In genomic region chr9:88801214-88801796, GRCh38 we compare ENCODE assay signal across 24 cellular contexts.
DNase-seq lines count a peak whose midpoint lies in the region; ATAC-seq, FAIRE-seq and TF ChIP-seq lines count a peak whose summit lies in the region.
"Had no signal": no experiment of that assay in that cellular context is flagged by ENCODE, and none has a peak within 500 bp of the region (broad histone marks: within the 10 kb centered on the region; RNA-seq: fewer than 3 reads in every experiment).

No MANE protein-coding gene starts in this region.

- no peak overlapping the region for H2BK5ac ChIP-seq in mesendoderm (ENCODE audit: low read length)

- H3K79me2 ChIP-seq in K562 (ENCODE audit: control insufficient read depth, insufficient read depth, low read length) (no peaks in the 10 kb centered on the region), mesendoderm (ENCODE audit: control insufficient read depth, insufficient read depth, low read length) (no peaks in the 10 kb centered on the region)

- peaks cover 0 to 8% (median 4%) of the 10 kb centered on the region in 5 donors for H3K36me3 Mint-ChIP-seq in naive thymus-derived CD4-positive, alpha-beta T cell
- H3K36me3 Mint-ChIP-seq: CD4-positive, alpha-beta memory T cell had no signal

- no peak for FAIRE-seq in K562 (lab: Jason Lieb, UNC)
- FAIRE-seq: G401.6, GM12892, HTR-8/SVneo, RCC 7860 had no signal

- no peak overlapping the region for H3K23ac ChIP-seq in mesendoderm (ENCODE audit: low read length)

- peak overlapping the region; percentile 87 for H2BK15ac ChIP-seq in mesendoderm (replicated peaks; ENCODE audit: low read depth)

- no peak overlapping the region for H4K8ac ChIP-seq in mesendoderm (ENCODE audit: low read depth, low read length)

- H2AFZ ChIP-seq in K562 (ENCODE audit: low read depth, low read length) = peak overlapping the region; percentile 45
- H2AFZ ChIP-seq: GM23338 had no signal

- TF ChIP-seq RAD21 in K562 (CRISPR knock-in tag; conservative IDR thresholded peaks at IDR 0.05 in 1 of 2, IDR thresholded peaks at IDR 0.05 in 1 of 2) = no peak

- H3K9ac ChIP-seq in K562 (ENCODE audit: insufficient read depth in 1 of 2, low read depth in 2 of 2, low read length in 2 of 2) (no peak overlapping the region), mesendoderm (ENCODE audit: low read length) (no peak overlapping the region)
- H3K9ac ChIP-seq: BLaER1 treated with 17β-estradiol and CSF1 and Interleukin-3, amounts not matched to agents 10 nM and 100 nM had no signal

- TF ChIP-seq POLR2A in K562 (conservative IDR thresholded peaks at IDR 0.05) = no peak

- H3K27ac Mint-ChIP-seq in naive thymus-derived CD4-positive, alpha-beta T cell = no peak overlapping the region
- H3K27ac Mint-ChIP-seq: CD4-positive, alpha-beta memory T cell; GM23338 had no signal

- no peak overlapping the region for H3K56ac ChIP-seq in mesendoderm (ENCODE audit: low read length)

- no peak overlapping the region for H3K27ac ChIP-seq in K562 (ENCODE audit: extremely low read depth, low read depth, low read length)
- H3K27ac ChIP-seq in mesendoderm (ENCODE audit: low read depth, low read length) = no peak overlapping the region
- H3K27ac ChIP-seq in naive thymus-derived CD4-positive, alpha-beta T cell (ENCODE audit: low read depth, low read length) = no peak overlapping the region
- H3K27ac ChIP-seq: BLaER1 treated with 17β-estradiol and CSF1 and Interleukin-3, amounts not matched to agents 10 nM and 100 nM had no signal

- no peaks in the 10 kb centered on the region for H3K79me1 ChIP-seq in mesendoderm (ENCODE audit: low read length)

- WGBS in K562 (ENCODE audit: insufficient coverage, low coverage, missing lambda C conversion rate) = 36% methylated on average over 2 of the region's 2 CpGs
- WGBS in mesendoderm (ENCODE audit: extremely low coverage, insufficient coverage, low lambda C conversion rate) = no CpG with 5 or more reads among the region's 2 CpGs

- H3K4me1 ChIP-seq in K562 (replicated peaks in 1 of 2; ENCODE audit: control insufficient read depth in 2 of 2, insufficient read depth in 2 of 2, low read length in 2 of 2) (peaks cover 3 to 31% of the 10 kb centered on the region in 2 experiments; a peak in 4 of 5 replicates), mesendoderm (ENCODE audit: control insufficient read depth, low read depth, low read length) (peaks cover 21% of the 10 kb centered on the region)
- no peaks in the 10 kb centered on the region for H3K4me1 ChIP-seq in naive thymus-derived CD4-positive, alpha-beta T cell (ENCODE audit: control insufficient read depth in 2 of 2, insufficient read depth in 2 of 2, low read length in 2 of 2)
- H3K4me1 ChIP-seq: Caco-2 had no signal

- no peaks in the 10 kb centered on the region for H3K4me1 Mint-ChIP-seq in naive thymus-derived CD4-positive, alpha-beta T cell
- H3K4me1 Mint-ChIP-seq: CD4-positive, alpha-beta memory T cell had no signal

- H3K36me3 ChIP-seq in K562 (ENCODE audit: control insufficient read depth, insufficient read depth, low read length) = no peaks in the 10 kb centered on the region
- no peaks in the 10 kb centered on the region for H3K36me3 ChIP-seq in mesendoderm (ENCODE audit: control insufficient read depth, insufficient read depth, low read length)
- H3K36me3 ChIP-seq in naive thymus-derived CD4-positive, alpha-beta T cell (ENCODE audit: control insufficient read depth in 2 of 3, insufficient read depth in 3 of 3, low read length in 3 of 3) = no peaks in the 10 kb centered on the region
- H3K36me3 ChIP-seq: BLaER1 treated with 17β-estradiol and CSF1 and Interleukin-3, amounts not matched to agents 10 nM and 100 nM had no signal

- H3K4me3 Mint-ChIP-seq in naive thymus-derived CD4-positive, alpha-beta T cell = no peak overlapping the region
- H3K4me3 Mint-ChIP-seq: CD4-positive, alpha-beta memory T cell; GM23338 had no signal

- no TSS peak for BruUV-seq in K562 (replicated peaks; lab: Mats Ljungman, UMichigan)

- intact Hi-C loops in K562 (cut with micrococcal nuclease) (no loop called here), left colon (cut with DNase I, micrococcal nuclease) (no loop called here)
- intact Hi-C loops in naive thymus-derived CD4-positive, alpha-beta T cell (cut with micrococcal nuclease) = no loop called here

- CTCF ChIA-PET in K562 (lab: Yijun Ruan, JAX; ENCODE audit: low intra/inter-chr PET ratio) = no interaction called here
- CTCF ChIA-PET in naive thymus-derived CD4-positive, alpha-beta T cell (lab: Charles Lee) = no interaction called here

- H3K27me3 ChIP-seq in K562 (ENCODE audit: control insufficient read depth in 2 of 2, insufficient read depth in 2 of 2, low read length in 2 of 2) (no peaks in the 10 kb centered on the region), mesendoderm (ENCODE audit: insufficient read depth, low read length, poor library complexity) (no peaks in the 10 kb centered on the region)
- no peaks in the 10 kb centered on the region for H3K27me3 ChIP-seq in naive thymus-derived CD4-positive, alpha-beta T cell (ENCODE audit: control insufficient read depth in 2 of 2, insufficient read depth in 2 of 2, low read length in 2 of 2)

- POLR2A ChIA-PET in K562 (lab: Yijun Ruan, JAX) = interaction anchor here (0.6 to 0.7 kb wide), 2 partner anchors 43 to 131 kb away, joined by 3 read pairs; no protein-coding TSS in a partner anchor
- POLR2A ChIA-PET in naive thymus-derived CD4-positive, alpha-beta T cell (lab: Charles Lee) = no interaction called here

- H3K9me3 ChIP-seq in K562 (replicated peaks; ENCODE audit: control insufficient read depth, insufficient read depth, low read depth, low read length) = no peaks in the 10 kb centered on the region; the same call in none of the 2 replicates
- H3K9me3 ChIP-seq in naive thymus-derived CD4-positive, alpha-beta T cell (ENCODE audit: control insufficient read depth in 2 of 3, low read length in 3 of 3) = no peaks in the 10 kb centered on the region
- H3K9me3 ChIP-seq: Caco-2 had no signal

- in situ Hi-C loops in K562 (cut with MboI) = no loop called here

- H3K4me3 ChIP-seq in LNCaP clone FGC (ENCODE audit: low read depth, low read length) (no peak overlapping the region), K562 (no peak overlapping the region), mesendoderm (ENCODE audit: low read length) (no peak overlapping the region)
- H3K4me3 ChIP-seq in naive thymus-derived CD4-positive, alpha-beta T cell (ENCODE audit: low read length) = no peak overlapping the region
- H3K4me3 ChIP-seq: BLaER1 treated with 17β-estradiol and CSF1 and Interleukin-3, amounts not matched to agents 10 nM and 100 nM; GM23338 had no signal

- H3K4ac ChIP-seq in mesendoderm (ENCODE audit: low read depth, low read length) = peak overlapping the region; percentile 94

- no peak for ATAC-seq in K562
- no peak for ATAC-seq in left colon
- ATAC-seq in naive thymus-derived CD4-positive, alpha-beta T cell = no peak
- ATAC-seq: GM23338 had no signal

- H3K4me2 ChIP-seq in K562 (ENCODE audit: insufficient read depth, low read length) (no peak overlapping the region), mesendoderm (ENCODE audit: low read length) (no peak overlapping the region)
- H3K4me2 ChIP-seq: BLaER1 treated with 17β-estradiol and CSF1 and Interleukin-3, amounts not matched to agents 10 nM and 100 nM; GM23338 had no signal

- peaks cover 12 to 43% (median 26%) of the 10 kb centered on the region in 5 donors for H3K27me3 Mint-ChIP-seq in naive thymus-derived CD4-positive, alpha-beta T cell

- H2AK5ac ChIP-seq in mesendoderm (ENCODE audit: low read length) = peak overlapping the region; percentile 70

- peaks cover 3% of the 10 kb centered on the region for H3K9me1 ChIP-seq in K562 (ENCODE audit: control insufficient read depth, insufficient read depth, low read length)

- TF ChIP-seq EP300 in K562 (IDR thresholded peaks at IDR 0.05; ENCODE audit: low read length) = no peak

- no peaks in the 10 kb centered on the region for H4K20me1 ChIP-seq in K562 (replicated peaks; ENCODE audit: control insufficient read depth, insufficient read depth, low read length)
- H4K20me1 ChIP-seq: BLaER1 treated with 17β-estradiol and CSF1 and Interleukin-3, amounts not matched to agents 10 nM and 100 nM had no signal

- peak overlapping the region; percentile 92 for H2BK120ac ChIP-seq in mesendoderm (ENCODE audit: low read depth, low read length)

- DNase-seq in DMS153 treated with DMSO at 0.1 percent for 48 hours (lab: John Stamatoyannopoulos, UW; ENCODE audit: unreplicated experiment) (peak; percentile 59), LNCaP clone FGC (ENCODE audit: low read depth) (peak; percentile 48), K562 (ENCODE audit: extremely low read depth in 1 of 4, low spot score in 3 of 4) (peak in 1 of 4 experiments; percentile 47), mesendoderm (no peak), pons (ENCODE audit: low spot score) (no peak), left colon (no peak)
- DNase-seq in naive thymus-derived CD4-positive, alpha-beta T cell = no peak
- DNase-seq: ACHN; Caco-2; CD4-positive, alpha-beta memory T cell; HCEC 1CT; IMR-90; Karpas-422; NCI-H1417 treated with DMSO at 0.1 percent for 48 hours; NCI-H187 treated with DMSO at 0.1 percent for 48 hours; NCI-H2227 treated with DMSO at 0.1 percent for 48 hours; NCI-H510A; NCI-H774 had no signal

- H4K5ac ChIP-seq in mesendoderm (ENCODE audit: low read length) = no peak overlapping the region

- H3K9me3 Mint-ChIP-seq in naive thymus-derived CD4-positive, alpha-beta T cell = peaks cover 0 to 7% (median 4%) of the 10 kb centered on the region in 11 donors
- H3K9me3 Mint-ChIP-seq: GM23338 had no signal

- no peak for TF ChIP-seq CTCF in LNCaP clone FGC (IDR thresholded peaks at IDR 0.05; ENCODE audit: control insufficient read depth, extremely low read depth, insufficient read depth)
- no peak for TF ChIP-seq CTCF in K562 (IDR thresholded peaks at IDR 0.05 in 2 of 3, conservative IDR thresholded peaks at IDR 0.05 in 1 of 3; ENCODE audit: insufficient read depth in 2 of 3, low read depth in 1 of 3, low read length in 3 of 3)

- peak overlapping the region; percentile 61 for H3K18ac ChIP-seq in mesendoderm (ENCODE audit: low read length)

TF ChIP-seq in K562, 482 proteins besides CTCF, POLR2A, EP300 and RAD21 (continues in another document):
- TF ChIP-seq CBFA2T3 (IDR thresholded peaks at IDR 0.05) = peak; percentile 19; the same call in 1 of the 2 replicates
- TF ChIP-seq USF2 (CRISPR knock-in tag; IDR thresholded peaks at IDR 0.05) = 0 out of 2 replicates have a peak, but pooled peaks have one; percentile 12
- peak; percentile 65; the same call in 1 of the 2 replicates for TF ChIP-seq FOXJ2 (tag; IDR thresholded peaks at IDR 0.05)
- no peak for TF ChIP-seq RHOXF2B (CRISPR knock-in tag; conservative IDR thresholded peaks at IDR 0.05)
- TF ChIP-seq ZFPM2 (CRISPR knock-in tag; IDR thresholded peaks at IDR 0.05) = no peak

Comparison
In these comparisons a context has a peak if more than half of its experiments do, and no peak if none do; other contexts are left out.
1. DNase-seq: peak in DMS153 treated with DMSO at 0.1 percent for 48 hours (single experiment) and LNCaP clone FGC (single experiment); none in mesendoderm (single experiment), pons (single experiment), left colon (0 of 2) and naive thymus-derived CD4-positive, alpha-beta T cell (0 of 9).